1 cellular context compared by ENCODE assay signal in genomic region chr9:101486693-101487442, GRCh38.
A peak's percentile ranks its signal among the peaks of the same experiment; 100 is the strongest.
TF ChIP-seq lines count a peak whose summit lies in the region.

No MANE protein-coding gene starts in this region.

TF ChIP-seq in HEK293, 187 proteins besides CTCF, POLR2A, EP300 and RAD21 (continued from another document and continues in another):
- TF ChIP-seq ZNF148 (tag by site-specific recombination; IDR thresholded peaks at IDR 0.05; ENCODE audit: borderline replicate concordance) = no peak
- TF ChIP-seq ZNF302 (tag by site-specific recombination; IDR thresholded peaks at IDR 0.05; ENCODE audit: low read depth) = no peak
- peak; percentile 82 for TF ChIP-seq HIC1 (tag by site-specific recombination; IDR thresholded peaks at IDR 0.05)
- TF ChIP-seq, protein P1, sequence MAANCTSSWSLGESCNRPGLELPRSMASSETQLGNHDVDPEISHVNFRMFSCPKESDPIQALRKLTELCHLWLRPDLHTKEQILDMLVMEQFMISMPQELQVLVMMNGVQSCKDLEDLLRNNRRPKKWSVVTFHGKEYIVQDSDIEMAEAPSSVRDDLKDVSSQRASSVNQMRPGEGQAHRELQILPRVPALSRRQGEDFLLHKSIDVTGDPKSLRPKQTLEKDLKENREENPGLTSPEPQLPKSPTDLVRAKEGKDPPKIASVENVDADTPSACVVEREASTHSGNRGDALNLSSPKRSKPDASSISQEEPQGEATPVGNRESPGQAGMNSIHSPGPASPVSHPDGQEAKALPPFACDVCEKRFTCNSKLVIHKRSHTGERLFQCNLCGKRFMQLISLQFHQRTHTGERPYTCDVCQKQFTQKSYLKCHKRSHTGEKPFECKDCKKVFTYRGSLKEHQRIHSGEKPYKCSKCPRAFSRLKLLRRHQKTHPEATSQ (tag by site-specific recombination; IDR thresholded peaks at IDR 0.05) = no peak
- TF ChIP-seq, protein P2, sequence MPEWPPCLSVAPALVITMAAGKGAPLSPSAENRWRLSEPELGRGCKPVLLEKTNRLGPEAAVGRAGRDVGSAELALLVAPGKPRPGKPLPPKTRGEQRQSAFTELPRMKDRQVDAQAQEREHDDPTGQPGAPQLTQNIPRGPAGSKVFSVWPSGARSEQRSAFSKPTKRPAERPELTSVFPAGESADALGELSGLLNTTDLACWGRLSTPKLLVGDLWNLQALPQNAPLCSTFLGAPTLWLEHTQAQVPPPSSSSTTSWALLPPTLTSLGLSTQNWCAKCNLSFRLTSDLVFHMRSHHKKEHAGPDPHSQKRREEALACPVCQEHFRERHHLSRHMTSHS (tag by site-specific recombination; IDR thresholded peaks at IDR 0.05) = no peak
- peak; percentile 72; the same call in 1 of the 2 replicates for TF ChIP-seq ZBTB10 (tag by site-specific recombination; IDR thresholded peaks at IDR 0.05)
- TF ChIP-seq ZSCAN30 (tag by site-specific recombination; IDR thresholded peaks at IDR 0.05) = peak; percentile 48; the same call in 1 of the 2 replicates
- TF ChIP-seq ZNF398 (tag by site-specific recombination; IDR thresholded peaks at IDR 0.05) = no peak
- peak; percentile 29; the same call in 1 of the 2 replicates for TF ChIP-seq GLIS1 (tag by site-specific recombination; IDR thresholded peaks at IDR 0.05)
- TF ChIP-seq ZBTB48 (tag by site-specific recombination; IDR thresholded peaks at IDR 0.05) = peak; percentile 70
- TF ChIP-seq ZNF140 (tag by site-specific recombination; IDR thresholded peaks at IDR 0.05) = no peak
- TF ChIP-seq ZBTB8A (tag by site-specific recombination; IDR thresholded peaks at IDR 0.05) = peak; percentile 90
- TF ChIP-seq ZNF366 (tag by site-specific recombination; conservative IDR thresholded peaks at IDR 0.05) = peak; percentile 32; the same call in 1 of the 2 replicates
- TF ChIP-seq, protein P3, sequence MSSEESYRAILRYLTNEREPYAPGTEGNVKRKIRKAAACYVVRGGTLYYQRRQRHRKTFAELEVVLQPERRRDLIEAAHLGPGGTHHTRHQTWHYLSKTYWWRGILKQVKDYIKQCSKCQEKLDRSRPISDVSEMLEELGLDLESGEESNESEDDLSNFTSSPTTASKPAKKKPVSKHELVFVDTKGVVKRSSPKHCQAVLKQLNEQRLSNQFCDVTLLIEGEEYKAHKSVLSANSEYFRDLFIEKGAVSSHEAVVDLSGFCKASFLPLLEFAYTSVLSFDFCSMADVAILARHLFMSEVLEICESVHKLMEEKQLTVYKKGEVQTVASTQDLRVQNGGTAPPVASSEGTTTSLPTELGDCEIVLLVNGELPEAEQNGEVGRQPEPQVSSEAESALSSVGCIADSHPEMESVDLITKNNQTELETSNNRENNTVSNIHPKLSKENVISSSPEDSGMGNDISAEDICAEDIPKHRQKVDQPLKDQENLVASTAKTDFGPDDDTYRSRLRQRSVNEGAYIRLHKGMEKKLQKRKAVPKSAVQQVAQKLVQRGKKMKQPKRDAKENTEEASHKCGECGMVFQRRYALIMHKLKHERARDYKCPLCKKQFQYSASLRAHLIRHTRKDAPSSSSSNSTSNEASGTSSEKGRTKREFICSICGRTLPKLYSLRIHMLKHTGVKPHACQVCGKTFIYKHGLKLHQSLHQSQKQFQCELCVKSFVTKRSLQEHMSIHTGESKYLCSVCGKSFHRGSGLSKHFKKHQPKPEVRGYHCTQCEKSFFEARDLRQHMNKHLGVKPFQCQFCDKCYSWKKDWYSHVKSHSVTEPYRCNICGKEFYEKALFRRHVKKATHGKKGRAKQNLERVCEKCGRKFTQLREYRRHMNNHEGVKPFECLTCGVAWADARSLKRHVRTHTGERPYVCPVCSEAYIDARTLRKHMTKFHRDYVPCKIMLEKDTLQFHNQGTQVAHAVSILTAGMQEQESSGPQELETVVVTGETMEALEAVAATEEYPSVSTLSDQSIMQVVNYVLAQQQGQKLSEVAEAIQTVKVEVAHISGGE (tag by site-specific recombination; conservative IDR thresholded peaks at IDR 0.05; ENCODE audit: low read depth) = peak; percentile 58; the same call in 1 of the 2 replicates
- peak; percentile 79 for TF ChIP-seq IKZF3 (tag by site-specific recombination; IDR thresholded peaks at IDR 0.05)
- TF ChIP-seq, protein P4, sequence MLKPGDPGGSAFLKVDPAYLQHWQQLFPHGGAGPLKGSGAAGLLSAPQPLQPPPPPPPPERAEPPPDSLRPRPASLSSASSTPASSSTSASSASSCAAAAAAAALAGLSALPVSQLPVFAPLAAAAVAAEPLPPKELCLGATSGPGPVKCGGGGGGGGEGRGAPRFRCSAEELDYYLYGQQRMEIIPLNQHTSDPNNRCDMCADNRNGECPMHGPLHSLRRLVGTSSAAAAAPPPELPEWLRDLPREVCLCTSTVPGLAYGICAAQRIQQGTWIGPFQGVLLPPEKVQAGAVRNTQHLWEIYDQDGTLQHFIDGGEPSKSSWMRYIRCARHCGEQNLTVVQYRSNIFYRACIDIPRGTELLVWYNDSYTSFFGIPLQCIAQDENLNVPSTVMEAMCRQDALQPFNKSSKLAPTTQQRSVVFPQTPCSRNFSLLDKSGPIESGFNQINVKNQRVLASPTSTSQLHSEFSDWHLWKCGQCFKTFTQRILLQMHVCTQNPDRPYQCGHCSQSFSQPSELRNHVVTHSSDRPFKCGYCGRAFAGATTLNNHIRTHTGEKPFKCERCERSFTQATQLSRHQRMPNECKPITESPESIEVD (tag by site-specific recombination; IDR thresholded peaks at IDR 0.05) = no peak
- peak; percentile 93 for TF ChIP-seq ZBTB20 (tag by site-specific recombination; IDR thresholded peaks at IDR 0.05)
- TF ChIP-seq ZNF248 (tag by site-specific recombination; IDR thresholded peaks at IDR 0.05) = no peak
- TF ChIP-seq GLIS2 (tag by site-specific recombination; IDR thresholded peaks at IDR 0.05) = peak; percentile 69
- TF ChIP-seq, protein P5, sequence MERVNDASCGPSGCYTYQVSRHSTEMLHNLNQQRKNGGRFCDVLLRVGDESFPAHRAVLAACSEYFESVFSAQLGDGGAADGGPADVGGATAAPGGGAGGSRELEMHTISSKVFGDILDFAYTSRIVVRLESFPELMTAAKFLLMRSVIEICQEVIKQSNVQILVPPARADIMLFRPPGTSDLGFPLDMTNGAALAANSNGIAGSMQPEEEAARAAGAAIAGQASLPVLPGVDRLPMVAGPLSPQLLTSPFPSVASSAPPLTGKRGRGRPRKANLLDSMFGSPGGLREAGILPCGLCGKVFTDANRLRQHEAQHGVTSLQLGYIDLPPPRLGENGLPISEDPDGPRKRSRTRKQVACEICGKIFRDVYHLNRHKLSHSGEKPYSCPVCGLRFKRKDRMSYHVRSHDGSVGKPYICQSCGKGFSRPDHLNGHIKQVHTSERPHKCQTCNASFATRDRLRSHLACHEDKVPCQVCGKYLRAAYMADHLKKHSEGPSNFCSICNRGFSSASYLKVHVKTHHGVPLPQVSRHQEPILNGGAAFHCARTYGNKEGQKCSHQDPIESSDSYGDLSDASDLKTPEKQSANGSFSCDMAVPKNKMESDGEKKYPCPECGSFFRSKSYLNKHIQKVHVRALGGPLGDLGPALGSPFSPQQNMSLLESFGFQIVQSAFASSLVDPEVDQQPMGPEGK (tag by site-specific recombination; IDR thresholded peaks at IDR 0.05) = peak; percentile 82
- TF ChIP-seq, protein P6, sequence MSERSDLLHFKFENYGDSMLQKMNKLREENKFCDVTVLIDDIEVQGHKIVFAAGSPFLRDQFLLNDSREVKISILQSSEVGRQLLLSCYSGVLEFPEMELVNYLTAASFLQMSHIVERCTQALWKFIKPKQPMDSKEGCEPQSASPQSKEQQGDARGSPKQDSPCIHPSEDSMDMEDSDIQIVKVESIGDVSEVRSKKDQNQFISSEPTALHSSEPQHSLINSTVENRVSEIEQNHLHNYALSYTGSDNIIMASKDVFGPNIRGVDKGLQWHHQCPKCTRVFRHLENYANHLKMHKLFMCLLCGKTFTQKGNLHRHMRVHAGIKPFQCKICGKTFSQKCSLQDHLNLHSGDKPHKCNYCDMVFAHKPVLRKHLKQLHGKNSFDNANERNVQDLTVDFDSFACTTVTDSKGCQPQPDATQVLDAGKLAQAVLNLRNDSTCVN (tag by site-specific recombination; optimal IDR thresholded peaks at IDR 0.05) = peak; percentile 75
- TF ChIP-seq ZNF394 (tag by site-specific recombination; IDR thresholded peaks at IDR 0.05; ENCODE audit: borderline replicate concordance) = 0 out of 2 replicates have a peak, but pooled peaks have one; percentile 18
- peak; percentile 58 for TF ChIP-seq SP2 (tag by site-specific recombination; IDR thresholded peaks at IDR 0.05)
- 0 out of 2 replicates have a peak, but pooled peaks have one; percentile 9 for TF ChIP-seq ZNF654 (tag by site-specific recombination; IDR thresholded peaks at IDR 0.05; ENCODE audit: low read depth)
- 0 out of 2 replicates have a peak, but pooled peaks have one; percentile 46 for TF ChIP-seq ZNF24 (tag by site-specific recombination; IDR thresholded peaks at IDR 0.05)
- no peak for TF ChIP-seq KLF16 (tag by site-specific recombination; IDR thresholded peaks at IDR 0.05)
- TF ChIP-seq ZNF10 (tag by site-specific recombination; IDR thresholded peaks at IDR 0.05) = 0 out of 2 replicates have a peak, but pooled peaks have one; percentile 6
- 0 out of 2 replicates have a peak, but pooled peaks have one; percentile 18 for TF ChIP-seq YY1 (tag by site-specific recombination; IDR thresholded peaks at IDR 0.05)
- TF ChIP-seq ZNF501 (tag by site-specific recombination; IDR thresholded peaks at IDR 0.05) = peak; percentile 39; the same call in 1 of the 2 replicates
- peak; percentile 100 for TF ChIP-seq ZNF335 (tag by site-specific recombination; conservative IDR thresholded peaks at IDR 0.05)
- no peak for TF ChIP-seq ZNF426 (tag by site-specific recombination; IDR thresholded peaks at IDR 0.05)
- no peak for TF ChIP-seq ZNF777 (tag by site-specific recombination; IDR thresholded peaks at IDR 0.05; ENCODE audit: borderline replicate concordance)
- peak; percentile 75 for TF ChIP-seq ZBTB17 (tag by site-specific recombination; IDR thresholded peaks at IDR 0.05)
- TF ChIP-seq ZBTB6 (tag by site-specific recombination; IDR thresholded peaks at IDR 0.05) = peak; percentile 95
